Comparison of ENCODE assay signal across 15 cellular contexts in the genomic region with DNA sequence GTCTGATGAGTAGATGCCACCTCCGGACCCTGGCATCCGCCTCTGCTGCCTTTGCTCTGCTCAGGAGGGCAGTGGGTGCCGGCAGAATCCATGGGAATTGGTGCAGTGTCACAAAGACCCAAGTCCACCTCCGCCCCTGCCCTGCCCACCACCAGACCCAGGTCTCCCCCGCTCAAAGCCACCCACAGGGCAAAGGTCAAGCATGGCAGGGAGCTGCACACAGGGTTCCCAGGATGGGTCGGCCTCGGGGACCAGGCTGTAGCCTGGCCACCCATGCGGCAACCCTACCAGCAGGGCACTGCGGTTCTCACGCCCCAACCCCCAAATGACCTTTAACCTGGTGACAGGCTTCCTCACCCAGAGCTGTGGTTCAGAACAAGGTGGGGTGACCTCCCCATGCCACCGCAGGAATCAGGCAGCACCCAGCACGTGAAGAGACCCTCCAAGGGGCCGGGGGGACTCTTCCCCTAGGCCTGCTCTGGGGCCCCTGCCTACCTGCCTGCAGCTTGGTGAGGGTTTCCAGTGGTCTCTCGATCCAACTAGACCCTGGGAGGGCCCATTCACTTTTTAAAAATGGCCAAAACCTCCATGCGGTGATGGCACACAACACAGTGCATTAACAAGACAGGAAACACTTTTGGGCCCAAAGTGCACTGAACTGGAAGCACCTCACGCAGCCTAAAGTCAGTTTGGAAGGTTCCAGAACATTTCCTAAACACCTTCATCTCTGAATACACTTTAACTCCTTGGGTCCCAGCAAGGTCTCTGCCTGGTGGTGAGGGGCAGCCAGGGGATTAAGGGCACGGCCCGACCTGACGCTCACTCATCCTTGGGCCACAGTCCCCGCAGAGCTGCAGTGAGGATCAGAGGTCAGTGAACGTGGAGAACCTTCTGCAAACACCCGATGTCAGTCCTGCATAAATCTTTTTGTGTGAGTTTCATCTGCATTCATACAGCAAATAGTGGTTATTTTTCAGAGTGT. TPM values are rescaled to one million over a fixed set of nuclear protein-coding genes. Genes with fewer than 3 reads are reported as not detected.
A peak's percentile ranks its signal among the peaks of the same experiment; 100 is the strongest.
DNase-seq lines count a peak whose midpoint lies in the region; ATAC-seq and TF ChIP-seq lines count a peak whose summit lies in the region.
"Had no signal": no experiment of that assay in that cellular context is flagged by ENCODE, and none has a peak within 500 bp of the region (broad histone marks: within the 10 kb centered on the region; RNA-seq: fewer than 3 reads in every experiment).

No MANE protein-coding gene starts in this region.

- no peak for TF ChIP-seq POLR2A in spleen (IDR thresholded peaks at IDR 0.05)

- H3K4me3 Mint-ChIP-seq in CD14-positive monocyte = peak overlapping the region in 1 of 2 donors; percentile 3
- H3K4me3 Mint-ChIP-seq: activated naive CD4-positive, alpha-beta T cell treated with anti-CD3 and anti-CD28 coated beads, Interleukin-2, amount 10 ng/mL, durations not matched to agents 7 days and 5 days; central memory CD8-positive, alpha-beta T cell had no signal

- no peaks in the 10 kb centered on the region for H3K27me3 ChIP-seq in liver (ENCODE audit: control insufficient read depth in 4 of 4, insufficient read depth in 4 of 4, low read length in 3 of 4)
- H3K27me3 ChIP-seq in spleen (replicated peaks in 1 of 7) = peaks cover 0 to 61% (median 0%) of the 10 kb centered on the region in 7 donors
- H3K27me3 ChIP-seq: stomach had no signal

- H3K4me3 ChIP-seq in liver (ENCODE audit: low read depth in 1 of 3, low read length in 3 of 3) = no peak overlapping the region
- H3K4me3 ChIP-seq in spleen = no peak overlapping the region
- H3K4me3 ChIP-seq: stomach had no signal

- 60% methylated on average over 22 of the region's 22 CpGs for WGBS in liver
- WGBS in spleen, 5 donors = 86 to 91% (median 87%) methylated on average over 20 to 22 of the region's 22 CpGs

- no peak for TF ChIP-seq RAD21 in liver (IDR thresholded peaks at IDR 0.05)

- H3K9me3 ChIP-seq in liver (ENCODE audit: control insufficient read depth in 4 of 4, low read length in 3 of 4) (no peaks in the 10 kb centered on the region), spleen (no peaks in the 10 kb centered on the region)
- H3K9me3 ChIP-seq: stomach had no signal

- peaks cover 10 to 18% (median 12%) of the 10 kb centered on the region in 3 donors for H3K27me3 Mint-ChIP-seq in CD14-positive monocyte (ENCODE audit: low read depth in 3 of 3)
- H3K27me3 Mint-ChIP-seq: central memory CD8-positive, alpha-beta T cell had no signal

- peak; percentile 26 for DNase-seq in activated CD4-positive, CD25-positive, alpha-beta regulatory T cell treated with anti-CD3 and anti-CD28 coated beads, Interleukin-2, amount 50 U/mL, for 72 hours
- DNase-seq in activated CD8-positive, alpha-beta memory T cell treated with anti-CD3 and anti-CD28 coated beads, Interleukin-2, amount 50 U/mL, for 48 hours = peak; percentile 35
- peak; percentile 70 for DNase-seq in spleen
- no peak for DNase-seq in CD14-positive monocyte (ENCODE audit: low spot score)
- DNase-seq in epidermal melanocyte (ENCODE audit: insufficient read length, low spot score) = no peak
- DNase-seq: activated CD4-positive, alpha-beta T cell treated with anti-CD3 and anti-CD28 coated beads, Interleukin-2, amount 50 U/mL, for 48 hours; NCI-H526 treated with DMSO at 0.1 percent for 48 hours; stomach; T-helper 2 cell had no signal

- peaks cover 0 to 3% (median 0%) of the 10 kb centered on the region in 7 donors for H3K9me3 Mint-ChIP-seq in CD14-positive monocyte
- H3K9me3 Mint-ChIP-seq: activated naive CD4-positive, alpha-beta T cell treated with anti-CD3 and anti-CD28 coated beads, Interleukin-2, amount 10 ng/mL, durations not matched to agents 7 days and 5 days; central memory CD8-positive, alpha-beta T cell had no signal

- H3K36me3 ChIP-seq in liver (ENCODE audit: control insufficient read depth in 4 of 4, insufficient read depth in 3 of 4, low read depth in 1 of 4, low read length in 3 of 4) (no peaks in the 10 kb centered on the region), spleen (no peaks in the 10 kb centered on the region)

- H3K36me3 Mint-ChIP-seq in CD14-positive monocyte = peaks cover 4 to 6% of the 10 kb centered on the region in 2 donors
- H3K36me3 Mint-ChIP-seq: activated naive CD4-positive, alpha-beta T cell treated with anti-CD3 and anti-CD28 coated beads, Interleukin-2, amount 10 ng/mL, durations not matched to agents 7 days and 5 days had no signal

- no peak overlapping the region for H3K9ac ChIP-seq in liver (ENCODE audit: low read depth in 1 of 2, low read length in 2 of 2)

- peaks cover 17% of the 10 kb centered on the region for H3K4me1 Mint-ChIP-seq in CD14-positive monocyte

- intact Hi-C loops in spleen (cut with DNase I; ENCODE audit: low total_unique reads) = no loop called here
- intact Hi-C loops in CD14-positive monocyte (cut with micrococcal nuclease) = no loop called here

- H3K27ac Mint-ChIP-seq in CD14-positive monocyte = no peak overlapping the region
- H3K27ac Mint-ChIP-seq: activated naive CD4-positive, alpha-beta T cell treated with anti-CD3 and anti-CD28 coated beads, Interleukin-2, amount 10 ng/mL, durations not matched to agents 7 days and 5 days had no signal

- H3K4me1 ChIP-seq in liver (ENCODE audit: control insufficient read depth in 4 of 4, insufficient read depth in 4 of 4, low read length in 3 of 4) (peaks cover 13 to 38% (median 26%) of the 10 kb centered on the region in 4 donors), spleen (peaks cover 0 to 47% (median 21%) of the 10 kb centered on the region in 6 donors)

- H3K27ac ChIP-seq in liver (ENCODE audit: low read depth in 1 of 2, low read length in 2 of 2) = peak overlapping the region; percentile 1 to 58
- H3K27ac ChIP-seq in spleen = no peak overlapping the region
- H3K27ac ChIP-seq: 22Rv1 had no signal

- TF ChIP-seq CTCF in liver (IDR thresholded peaks at IDR 0.05; ENCODE audit: low read depth, low read length, missing input control) (no peak), spleen (IDR thresholded peaks at IDR 0.05 in 8 of 11, conservative IDR thresholded peaks at IDR 0.05 in 3 of 11) (no peak), CD14-positive monocyte (IDR thresholded peaks at IDR 0.05) (no peak)

- no peak for ATAC-seq in activated CD4-positive, CD25-positive, alpha-beta regulatory T cell treated with anti-CD3 and anti-CD28 coated beads, Interleukin-2, amount 50 U/mL, for 24 hours
- ATAC-seq in HG02970 (IDR thresholded peaks at IDR 0.05; ENCODE audit: low FRiP score, unreplicated experiment) = no peak

TF ChIP-seq in liver, 16 proteins besides CTCF, POLR2A, EP300 and RAD21:
- peak in 1 of 2 donors; percentile 75 for TF ChIP-seq HNF4A (conservative IDR thresholded peaks at IDR 0.05)
- TF ChIP-seq RXRA (IDR thresholded peaks at IDR 0.05) = peak in 1 of 2 donors; percentile 61
- TF ChIP-seq NR2F2 (IDR thresholded peaks at IDR 0.05) = no peak
- no peak for TF ChIP-seq TAF1 (conservative IDR thresholded peaks at IDR 0.05)

RNA-seq across cellular contexts. Expression of gene GAS6, which starts 11.0 kb away (rescaled TPM):
- total RNA-seq in liver = 10 to 100 TPM in 1 of 2 donors, 1 to 10 TPM in 1; 3.2 to 15.1 TPM
- 10 to 100 TPM in 1 of 2 donors, 1 to 10 TPM in 1; 2.5 to 30.2 TPM for polyA plus RNA-seq in liver
- 10 to 100 TPM; 22.0 to 54.5 (median 39.3) TPM for total RNA-seq in spleen
- 10 to 100 TPM; 16.7 to 33.5 (median 18.4) TPM for polyA plus RNA-seq in spleen
- polyA plus RNA-seq in CD14-positive monocyte = 1 to 10 TPM; 1.8 to 1.9 TPM

Comparison
In these comparisons a context has a peak if more than half of its experiments do, and no peak if none do; other contexts are left out.
1. DNase-seq: peak in activated CD4-positive, CD25-positive, alpha-beta regulatory T cell treated with anti-CD3 and anti-CD28 coated beads, Interleukin-2, amount 50 U/mL, for 72 hours (single experiment), activated CD8-positive, alpha-beta memory T cell treated with anti-CD3 and anti-CD28 coated beads, Interleukin-2, amount 50 U/mL, for 48 hours (single experiment) and spleen (single experiment); none in CD14-positive monocyte (single experiment) and epidermal melanocyte (single experiment).
2. H3K27ac ChIP-seq: peak in liver (2 of 2); none in spleen (0 of 8).